ENCODE assay signal across 32 cellular contexts in genomic region chr6:46583711-46584110, GRCh38.
DNase-seq lines count a peak whose midpoint lies in the region; ATAC-seq and TF ChIP-seq lines count a peak whose summit lies in the region.
"Had no signal": no experiment of that assay in that cellular context is flagged by ENCODE, and none has a peak within 500 bp of the region (broad histone marks: within the 10 kb centered on the region; RNA-seq: fewer than 3 reads in every experiment).

No MANE protein-coding gene starts in this region.

- H3K4me2 ChIP-seq in hepatocyte, result no peak overlapping the region
- no peak overlapping the region for H3K4me2 ChIP-seq in mesenchymal stem cell (ENCODE audit: low read length, poor library complexity, severe bottlenecking)
- H3K4me2 ChIP-seq: BLaER1 treated with 17β-estradiol and CSF1 and Interleukin-3, amounts not matched to agents 10 nM and 100 nM had no signal

- H3K79me1 ChIP-seq in mesenchymal stem cell (replicated peaks; ENCODE audit: low read length, poor library complexity, severe bottlenecking), result no peaks in the 10 kb centered on the region

- ATAC-seq in gastrocnemius medialis (peak; percentile 23 to 44), HG02885 (IDR thresholded peaks at IDR 0.05; ENCODE audit: poor library complexity, unreplicated experiment) (no peak), HG02610 (IDR thresholded peaks at IDR 0.05; ENCODE audit: unreplicated experiment) (no peak)
- ATAC-seq: HCT116, left cardiac atrium, right cardiac atrium, WTC11 had no signal

- no peak overlapping the region for H2BK15ac ChIP-seq in mesenchymal stem cell (ENCODE audit: low read depth, poor library complexity, severe bottlenecking)

- H3K9me3 ChIP-seq in hepatocyte (ENCODE audit: low read depth) (no peaks in the 10 kb centered on the region), gastrocnemius medialis (no peaks in the 10 kb centered on the region), mesenchymal stem cell (ENCODE audit: control insufficient read depth, low read length) (no peaks in the 10 kb centered on the region)
- H3K9me3 ChIP-seq: BLaER1 treated with 17β-estradiol and CSF1 and Interleukin-3, amounts not matched to agents 10 nM and 100 nM; ovary; upper lobe of left lung had no signal

- H2AFZ ChIP-seq in hepatocyte, result no peak overlapping the region
- no peak overlapping the region for H2AFZ ChIP-seq in mesenchymal stem cell (ENCODE audit: low read depth, low read length)

- H3K18ac ChIP-seq in mesenchymal stem cell (ENCODE audit: low read depth in 1 of 2, low read length in 2 of 2), result no peak overlapping the region

- no peak overlapping the region for H2BK12ac ChIP-seq in mesenchymal stem cell (ENCODE audit: low read length in 2 of 2)

- WGBS in hepatocyte (ENCODE audit: low lambda C conversion rate, missing lambda C conversion rate), result 85% methylated on average over 5 of the region's 5 CpGs
- WGBS in mesenchymal stem cell, result 100% methylated on average over 3 of the region's 5 CpGs

- no peak for TF ChIP-seq POLR2A in gastrocnemius medialis (IDR thresholded peaks at IDR 0.05)

- H3K9ac ChIP-seq in mesenchymal stem cell (ENCODE audit: low read length), result no peak overlapping the region
- H3K9ac ChIP-seq: BLaER1 treated with 17β-estradiol and CSF1 and Interleukin-3, amounts not matched to agents 10 nM and 100 nM had no signal

- H3K9me2 ChIP-seq in hepatocyte (replicated peaks; ENCODE audit: insufficient read depth), result no peaks in the 10 kb centered on the region

- no peak overlapping the region for H4K91ac ChIP-seq in mesenchymal stem cell (ENCODE audit: low read length)

- no peak overlapping the region for H2BK5ac ChIP-seq in mesenchymal stem cell (ENCODE audit: low read depth, low read length, poor library complexity, severe bottlenecking)

- TF ChIP-seq CTCF in hepatocyte (IDR thresholded peaks at IDR 0.05; ENCODE audit: poor library complexity) (no peak), gastrocnemius medialis (IDR thresholded peaks at IDR 0.05 in 4 of 5, conservative IDR thresholded peaks at IDR 0.05 in 1 of 5) (no peak)

- H2AK5ac ChIP-seq in mesenchymal stem cell (ENCODE audit: low read length, severe bottlenecking), result no peak overlapping the region

- H4K20me1 ChIP-seq in hepatocyte (ENCODE audit: insufficient read depth, poor library complexity, severe bottlenecking), result no peaks in the 10 kb centered on the region
- H4K20me1 ChIP-seq: BLaER1 treated with 17β-estradiol and CSF1 and Interleukin-3, amounts not matched to agents 10 nM and 100 nM had no signal

- H3K27me3 ChIP-seq in hepatocyte (no peaks in the 10 kb centered on the region), gastrocnemius medialis (no peaks in the 10 kb centered on the region), mesenchymal stem cell (ENCODE audit: control insufficient read depth in 1 of 2, insufficient read depth in 1 of 2, low read length in 2 of 2) (no peaks in the 10 kb centered on the region)
- H3K27me3 ChIP-seq: BLaER1 treated with 17β-estradiol and CSF1 and Interleukin-3, amounts not matched to agents 10 nM and 100 nM; cardiac muscle cell; ovary; upper lobe of left lung had no signal

- H3K27ac ChIP-seq in hepatocyte, result no peak overlapping the region
- peak overlapping the region in 1 of 4 donors; percentile 30 for H3K27ac ChIP-seq in gastrocnemius medialis
- H3K27ac ChIP-seq in mesenchymal stem cell (ENCODE audit: low read length, poor library complexity, severe bottlenecking), result no peak overlapping the region
- H3K27ac ChIP-seq: 22Rv1; BLaER1 treated with 17β-estradiol and CSF1 and Interleukin-3, amounts not matched to agents 10 nM and 100 nM; cardiac muscle cell; epithelial cell of prostate; ovary; upper lobe of left lung had no signal

- intact Hi-C loops in gastrocnemius medialis (cut with DNase I; ENCODE audit: low total_unique reads), result no loop called here

- no peak overlapping the region for H2BK120ac ChIP-seq in mesenchymal stem cell (ENCODE audit: low read depth, low read length)

- no peak overlapping the region for H3K23ac ChIP-seq in mesenchymal stem cell (ENCODE audit: low read length in 2 of 2)

- H3K4ac ChIP-seq in mesenchymal stem cell (ENCODE audit: low read depth in 1 of 2, low read length in 2 of 2), result no peak overlapping the region

- H3K79me2 ChIP-seq in hepatocyte, result no peaks in the 10 kb centered on the region

- no peak overlapping the region for H4K8ac ChIP-seq in mesenchymal stem cell (ENCODE audit: low read length)

- H3K4me1 ChIP-seq in hepatocyte (ENCODE audit: insufficient read depth) (no peaks in the 10 kb centered on the region), gastrocnemius medialis (peaks cover 23 to 24% of the 10 kb centered on the region in 2 donors), mesenchymal stem cell (ENCODE audit: control insufficient read depth, insufficient read depth, low read depth, low read length) (no peaks in the 10 kb centered on the region)
- H3K4me1 ChIP-seq: BLaER1 treated with 17β-estradiol and CSF1 and Interleukin-3, amounts not matched to agents 10 nM and 100 nM; upper lobe of left lung had no signal

- H3K14ac ChIP-seq in mesenchymal stem cell (ENCODE audit: low read length in 2 of 2), result no peak overlapping the region

- H3K4me3 ChIP-seq in hepatocyte, result no peak overlapping the region
- H3K4me3 ChIP-seq in gastrocnemius medialis, result no peak overlapping the region
- no peak overlapping the region for H3K4me3 ChIP-seq in mesenchymal stem cell (ENCODE audit: insufficient read depth in 1 of 2, low read depth in 1 of 2, low read length in 2 of 2)
- H3K4me3 ChIP-seq: BLaER1 treated with 17β-estradiol and CSF1 and Interleukin-3, amounts not matched to agents 10 nM and 100 nM; cardiac muscle cell; ovary; upper lobe of left lung had no signal

- H3K36me3 ChIP-seq in hepatocyte (replicated peaks; ENCODE audit: insufficient read depth, low read depth) (no peaks in the 10 kb centered on the region), gastrocnemius medialis (no peaks in the 10 kb centered on the region), mesenchymal stem cell (ENCODE audit: control insufficient read depth in 1 of 2, insufficient read depth in 2 of 2, low read depth in 1 of 2, low read length in 2 of 2) (no peaks in the 10 kb centered on the region)
- H3K36me3 ChIP-seq: BLaER1 treated with 17β-estradiol and CSF1 and Interleukin-3, amounts not matched to agents 10 nM and 100 nM; cardiac muscle cell; ovary; upper lobe of left lung had no signal

- DNase-seq in DMS53 (lab: John Stamatoyannopoulos, UW) (peak; percentile 30), DMS53 treated with DMSO at 0.1 percent for 48 hours (lab: John Stamatoyannopoulos, UW; ENCODE audit: unreplicated experiment) (no peak), hepatocyte (ENCODE audit: low spot score) (peak; percentile 11), gastrocnemius medialis (no peak), mesenchymal stem cell (no peak), foreskin melanocyte (no peak)
- DNase-seq: activated CD4-positive, alpha-beta T cell treated with anti-CD3 and anti-CD28 coated beads, Interleukin-2, amount 10 ng/mL, durations not matched to agents 7 days and 5 days; activated gamma-delta T cell treated with Interleukin-2 at 50 U/mL for 16 hours; activated naive CD8-positive, alpha-beta T cell treated with anti-CD3 and anti-CD28 coated beads, Interleukin-2, amount 10 ng/mL, durations not matched to agents 7 days and 5 days; activated T-cell treated with anti-CD3 and anti-CD28 coated beads, Interleukin-2, amount 50 U/mL, for 24 hours; cortex of kidney; effector memory CD4-positive, alpha-beta T cell; IMR-90; left cardiac atrium; NCI-H1048; NCI-H1694; ovary; right cardiac atrium; SIG-M5; stimulated activated CD4-positive, alpha-beta T cell treated with anti-CD3 and anti-CD28 coated beads, Interleukin-12 subunit alpha, Interleukin-12 subunit beta, amount 100 ng/mL, for 4 hours; stimulated activated CD4-positive, alpha-beta T cell treated with anti-CD3 and anti-CD28 coated beads, Interleukin-2, amount 100 ng/mL, for 48 hours; SW 1271; T-helper 9 cell; upper lobe of left lung had no signal

- in situ Hi-C loops in gastrocnemius medialis (cut with MboI; ENCODE audit: low sequenced_read_pairs in 4 of 4), result no loop called here

Comparison
In these comparisons a context has a peak if more than half of its experiments do, and no peak if none do; other contexts are left out.
1. DNase-seq: peak in DMS53 (single experiment) and hepatocyte (single experiment); none in DMS53 treated with DMSO at 0.1 percent for 48 hours (single experiment), gastrocnemius medialis (0 of 2), mesenchymal stem cell (single experiment) and foreskin melanocyte (single experiment).
2. ATAC-seq: peak in gastrocnemius medialis (2 of 2); none in HG02885 (single experiment) and HG02610 (single experiment).